In the genomic region with DNA sequence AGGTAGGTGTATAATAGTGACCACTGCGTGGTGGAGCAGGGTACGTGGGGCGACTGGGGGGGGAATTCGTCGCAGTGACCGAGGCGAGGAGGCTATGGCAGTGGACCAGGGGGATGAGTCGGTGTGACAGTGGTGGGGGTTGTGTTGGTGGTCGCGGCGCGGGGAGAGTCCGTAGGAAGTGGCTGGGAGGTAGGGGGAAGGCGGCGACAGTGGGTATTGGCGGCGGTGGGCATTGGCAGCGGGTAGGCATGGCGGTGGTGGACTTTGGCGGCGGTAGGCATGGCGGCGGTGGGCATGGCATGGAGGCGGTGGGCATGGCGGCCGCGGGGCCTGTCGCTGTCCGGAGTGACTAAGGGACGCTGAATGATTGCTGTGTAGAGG, we compare ENCODE assay signal across 9 cellular contexts. TPM values are rescaled to one million over a fixed set of nuclear protein-coding genes. Genes with fewer than 3 reads are reported as not detected.
A peak's percentile ranks its signal among the peaks of the same experiment; 100 is the strongest.
DNase-seq lines count a peak whose midpoint lies in the region; ATAC-seq, FAIRE-seq and TF ChIP-seq lines count a peak whose summit lies in the region.
"Had no signal": no experiment of that assay in that cellular context is flagged by ENCODE, and none has a peak within 500 bp of the region (broad histone marks: within the 10 kb centered on the region; RNA-seq: fewer than 3 reads in every experiment).

No MANE protein-coding gene starts in this region.

- no peaks in the 10 kb centered on the region for H3K27me3 ChIP-seq in CD8-positive, alpha-beta memory T cell (ENCODE audit: insufficient read depth, low read length, poor library complexity, severe bottlenecking)
- H3K27me3 ChIP-seq in HepG2 (ENCODE audit: control insufficient read depth in 1 of 2, insufficient read depth in 2 of 2, low read length in 2 of 2) = no peaks in the 10 kb centered on the region; a peak in 1 of 5 replicates
- no peaks in the 10 kb centered on the region for H3K27me3 ChIP-seq in stomach

- H3K27ac ChIP-seq in CD8-positive, alpha-beta memory T cell (ENCODE audit: low read depth, low read length) = peak overlapping the region; percentile 88
- peak overlapping the region; percentile 76 for H3K27ac ChIP-seq in HepG2 (ENCODE audit: extremely low read length, insufficient read depth, low read length)
- H3K27ac ChIP-seq in stomach = peak overlapping the region; percentile 85 to 96 (median 90)

- TF ChIP-seq CTCF in MCF 10A (IDR thresholded peaks at IDR 0.05; ENCODE audit: unreplicated experiment) = no peak
- no peak for TF ChIP-seq CTCF in HepG2 (CRISPR knock-in tag; IDR thresholded peaks at IDR 0.05)
- no peak for TF ChIP-seq CTCF in stomach (IDR thresholded peaks at IDR 0.05)

- peaks cover 29 to 44% (median 33%) of the 10 kb centered on the region in 3 donors for H3K4me1 Mint-ChIP-seq in CD8-positive, alpha-beta memory T cell
- H3K4me1 Mint-ChIP-seq in T-cell = peaks cover 6 to 27% (median 24%) of the 10 kb centered on the region in 3 donors
- no peaks in the 10 kb centered on the region for H3K4me1 Mint-ChIP-seq in MCF 10A (ENCODE audit: insufficient read depth, unreplicated experiment)

- peaks cover 0 to 5% (median 2%) of the 10 kb centered on the region in 5 donors for H3K9me3 Mint-ChIP-seq in CD8-positive, alpha-beta memory T cell
- peaks cover 3 to 12% (median 3%) of the 10 kb centered on the region in 3 donors for H3K9me3 Mint-ChIP-seq in T-cell
- H3K9me3 Mint-ChIP-seq in MCF 10A (ENCODE audit: unreplicated experiment) = no peaks in the 10 kb centered on the region

- in situ Hi-C loops in HepG2 (cut with HindIII; ENCODE audit: extremely low pct_ligation_motif_present, low pct_unique_long_range_greater_than_20kb) = no loop called here

- POLR2A ChIA-PET in CD8-positive, alpha-beta memory T cell (lab: Charles Lee) = interaction anchor here (1.0 kb wide), 1 partner anchor 484 kb away, joined by 3 read pairs; no protein-coding TSS in a partner anchor
- POLR2A ChIA-PET in T-cell (lab: Charles Lee) = interaction anchor here (0.6 kb wide), 4 partner anchors 11 to 495 kb away, joined by 3 to 12 read pairs (median 6); no protein-coding TSS in a partner anchor
- POLR2A ChIA-PET in MCF 10A (lab: Yijun Ruan, JAX) = interaction anchor here (0.7 kb wide), 1 partner anchor 35 kb away, joined by 3 read pairs; no protein-coding TSS in a partner anchor
- POLR2A ChIA-PET in HepG2 (lab: Yijun Ruan, JAX) = interaction anchor here (0.8 to 1.2 kb wide), 6 partner anchors 11 to 51 kb away, joined by 3 to 4 read pairs (median 4); no protein-coding TSS in a partner anchor

- 57% methylated on average over 30 of the region's 30 CpGs for WGBS in HepG2 (ENCODE audit: low lambda C conversion rate)
- WGBS in stomach, 5 donors = 34 to 64% (median 58%) methylated on average over 26 to 30 of the region's 30 CpGs

- ATAC-seq in T-cell (replicated peaks in 1 of 4) = peak; percentile 8 to 20 (median 11)
- peak; percentile 16 for ATAC-seq in HepG2
- ATAC-seq in GM18867 (IDR thresholded peaks at IDR 0.05; ENCODE audit: unreplicated experiment) = no peak
- ATAC-seq in GM21390 (IDR thresholded peaks at IDR 0.05; ENCODE audit: unreplicated experiment) = no peak
- ATAC-seq: HCT116 had no signal

- no TSS peak for BruUV-seq in MCF 10A (replicated peaks; lab: Mats Ljungman, UMichigan)
- BruUV-seq in HepG2 (replicated peaks; lab: Mats Ljungman, UMichigan) = no TSS peak

- H3K9ac ChIP-seq in HepG2 (ENCODE audit: insufficient read depth, low read depth, low read length) = peak overlapping the region; percentile 84

- H3K27me3 Mint-ChIP-seq in CD8-positive, alpha-beta memory T cell = peaks cover 2 to 4% of the 10 kb centered on the region in 2 donors
- H3K27me3 Mint-ChIP-seq in T-cell (peaks cover 0 to 2% of the 10 kb centered on the region in 2 donors), MCF 10A (ENCODE audit: insufficient read depth, unreplicated experiment) (no peaks in the 10 kb centered on the region)

- H3K4me3 Mint-ChIP-seq in CD8-positive, alpha-beta memory T cell = peak overlapping the region; percentile 92 to 99 (median 94)
- H3K4me3 Mint-ChIP-seq in T-cell (peak overlapping the region; percentile 92 to 94 (median 93)), MCF 10A (ENCODE audit: unreplicated experiment) (peak overlapping the region; percentile 94)

- peaks cover 13% of the 10 kb centered on the region; the same call in 1 of the 2 replicates for H4K20me1 ChIP-seq in HepG2 (ENCODE audit: insufficient read depth, low read length)

- H3K4me3 ChIP-seq in CD8-positive, alpha-beta memory T cell (ENCODE audit: low read length) = peak overlapping the region; percentile 87
- H3K4me3 ChIP-seq in HepG2 (replicated peaks in 1 of 3; ENCODE audit: insufficient read depth in 1 of 3, low read depth in 2 of 3, low read length in 3 of 3) (peak overlapping the region; percentile 82 to 96 (median 90)), stomach (peak overlapping the region; percentile 65 to 68 (median 66))

- H2AFZ ChIP-seq in HepG2 (ENCODE audit: low read length) = no peak overlapping the region

- CTCF ChIA-PET in CD8-positive, alpha-beta memory T cell (lab: Charles Lee) = no interaction called here
- CTCF ChIA-PET in T-cell (lab: Charles Lee) = no interaction called here
- CTCF ChIA-PET in MCF 10A (lab: Yijun Ruan, JAX) = no interaction called here
- CTCF ChIA-PET in HepG2 (lab: Yijun Ruan, JAX; ENCODE audit: low intra/inter-chr PET ratio, low total read pairs) = no interaction called here

- peaks cover 12% of the 10 kb centered on the region for H3K4me1 ChIP-seq in CD8-positive, alpha-beta memory T cell (ENCODE audit: insufficient read depth, low read length)
- peaks cover 38% of the 10 kb centered on the region for H3K4me1 ChIP-seq in HepG2 (ENCODE audit: insufficient read depth, low read length)
- H3K4me1 ChIP-seq in stomach = peaks cover 0 to 5% (median 2%) of the 10 kb centered on the region in 4 donors

- peaks cover 2 to 28% (median 3%) of the 10 kb centered on the region in 3 donors for H3K36me3 Mint-ChIP-seq in CD8-positive, alpha-beta memory T cell
- H3K36me3 Mint-ChIP-seq in T-cell (peaks cover 12% of the 10 kb centered on the region), MCF 10A (ENCODE audit: insufficient read depth, unreplicated experiment) (no peaks in the 10 kb centered on the region)

- H3K27ac Mint-ChIP-seq in CD8-positive, alpha-beta memory T cell = peak overlapping the region; percentile 92 to 98 (median 96)
- H3K27ac Mint-ChIP-seq in T-cell = peak overlapping the region; percentile 94 to 96
- H3K27ac Mint-ChIP-seq in MCF 10A (ENCODE audit: low read depth, unreplicated experiment) = peak overlapping the region; percentile 91

- no peaks in the 10 kb centered on the region for H3K36me3 ChIP-seq in CD8-positive, alpha-beta memory T cell (ENCODE audit: insufficient read depth, low read length)
- H3K36me3 ChIP-seq in HepG2 (replicated peaks in 1 of 2; ENCODE audit: control insufficient read depth in 1 of 2, insufficient read depth in 2 of 2, low read length in 2 of 2) (no peaks in the 10 kb centered on the region), stomach (peaks cover 0 to 10% (median 0%) of the 10 kb centered on the region in 4 donors)

- no peak for TF ChIP-seq POLR2A in HepG2 (IDR thresholded peaks at IDR 0.05; ENCODE audit: insufficient read depth in 1 of 2, low read depth in 2 of 2, low read length in 2 of 2)
- TF ChIP-seq POLR2A in stomach (IDR thresholded peaks at IDR 0.05) = no peak

- TF ChIP-seq RAD21 in HepG2 (CRISPR knock-in tag; IDR thresholded peaks at IDR 0.05) = no peak

- peak overlapping the region; percentile 75 for H3K4me2 ChIP-seq in HepG2 (ENCODE audit: low read depth, low read length)

- peaks cover 55% of the 10 kb centered on the region for H3K79me2 ChIP-seq in HepG2 (ENCODE audit: insufficient read depth, low read length)

- intact Hi-C loops in MCF 10A (cut with micrococcal nuclease) = loop anchor here (5.0 kb wide), 1 partner anchor 482 kb away; a partner anchor contains a TSS
- intact Hi-C loops in HepG2 (cut with micrococcal nuclease; ENCODE audit: unreplicated experiment) = loop anchor here (2.0 to 5.0 kb wide), 2 partner anchors 33 to 53 kb away; no protein-coding TSS in a partner anchor
- intact Hi-C loops in stomach (cut with DNase I; ENCODE audit: low total_unique reads) = no loop called here

- H3K9me3 ChIP-seq in CD8-positive, alpha-beta memory T cell (ENCODE audit: low read length) = no peaks in the 10 kb centered on the region
- peaks cover 37% of the 10 kb centered on the region for H3K9me3 ChIP-seq in HepG2 (ENCODE audit: low read length)
- peaks cover 0 to 37% (median 17%) of the 10 kb centered on the region in 4 donors for H3K9me3 ChIP-seq in stomach

- DNase-seq in CD8-positive, alpha-beta memory T cell = peak in 4 of 5 donors; percentile 2 to 54 (median 20)
- DNase-seq in T-cell (peak in 30 of 34 experiments; percentile 1 to 42 (median 14)), MCF 10A (ENCODE audit: unreplicated experiment) (no peak), HepG2 (ENCODE audit: low spot score) (no peak), stomach (no peak), cortex of kidney (lab: John Stamatoyannopoulos, UW) (no peak)

- no peak for FAIRE-seq in HepG2 (lab: Jason Lieb, UNC)

- no peak for TF ChIP-seq EP300 in HepG2 (IDR thresholded peaks at IDR 0.05; ENCODE audit: low read depth in 2 of 2, low read length in 2 of 2)
- no peak for TF ChIP-seq EP300 in HepG2 (CRISPR knock-in tag; IDR thresholded peaks at IDR 0.05; ENCODE audit: borderline replicate concordance)
- no peak for TF ChIP-seq EP300 in stomach (IDR thresholded peaks at IDR 0.05)

RNA-seq across cellular contexts. Expression of a gene that starts 0.8 kb away (rescaled TPM):
- total RNA-seq in CD8-positive, alpha-beta memory T cell = 10 to 100 TPM; 44.0 to 44.2 TPM
- 354 TPM for polyA plus RNA-seq in CD8-positive, alpha-beta memory T cell
- total RNA-seq in T-cell = 100 to 1,000 TPM; 111 to 124 (median 120) TPM
- total RNA-seq in MCF 10A (2022) = 86.5 and 101 TPM in 2 replicates
- total RNA-seq in HepG2 (2016; rRNA removed; fragmentation: Illumina TruSeq; extraction: Trizol) = 208 and 212 TPM in 2 replicates
- total RNA-seq in HepG2 (2016; cell fraction: cytosol; rRNA removed; fragmentation: Illumina TruSeq; extraction: Trizol; ENCODE audit: low read depth) = 102 and 134 TPM in 2 replicates
- 189 and 210 TPM in 2 replicates for total RNA-seq in HepG2 (2016; cell fraction: insoluble cytoplasmic fraction; rRNA removed; fragmentation: Illumina TruSeq; extraction: Trizol)
- total RNA-seq in HepG2 (2016; cell fraction: membrane; rRNA removed; fragmentation: Illumina TruSeq; extraction: Trizol) = 191 and 246 TPM in 2 replicates
- total RNA-seq in HepG2 (2016; cell fraction: nucleus; rRNA removed; fragmentation: Illumina TruSeq; extraction: Trizol) = 98.0 and 107 TPM in 2 replicates
- polyA plus RNA-seq in HepG2 (2011; rRNA removed) = 133 and 140 TPM in 2 replicates
- 149 and 162 TPM in 2 replicates for polyA plus RNA-seq in HepG2 (2011; cell fraction: cytosol; rRNA removed)
- polyA plus RNA-seq in HepG2 (2011; cell fraction: nucleus; rRNA removed) = 82.0 and 95.1 TPM in 2 replicates
- 126 and 133 TPM in 2 replicates for polyA plus RNA-seq in HepG2 (2012)
- polyA plus RNA-seq in HepG2 (2016; cell fraction: cytosol; fragmentation: Illumina TruSeq; extraction: Trizol; ENCODE audit: low read depth) = 114 and 153 TPM in 2 replicates
- polyA plus RNA-seq in HepG2 (2016; cell fraction: insoluble cytoplasmic fraction; fragmentation: Illumina TruSeq; extraction: Trizol; ENCODE audit: low read depth) = 172 and 194 TPM in 2 replicates
- polyA plus RNA-seq in HepG2 (2016; cell fraction: membrane; fragmentation: Illumina TruSeq; extraction: Trizol; ENCODE audit: low read depth) = 173 and 213 TPM in 2 replicates
- 136 and 145 TPM in 2 replicates for polyA plus RNA-seq in HepG2 (2016; cell fraction: nucleus; fragmentation: Illumina TruSeq; extraction: Trizol; ENCODE audit: insufficient read depth, low read depth)
- 0.49 and 125 TPM in 2 replicates for polyA minus RNA-seq in HepG2 (2011; rRNA and poly(A)+ RNA removed; ENCODE audit: low replicate concordance)
- 56.9 and 65.0 TPM in 2 replicates for polyA minus RNA-seq in HepG2 (2011; cell fraction: cytosol; rRNA and poly(A)+ RNA removed)
- 134 and 139 TPM in 2 replicates for polyA minus RNA-seq in HepG2 (2011; cell fraction: nucleus; rRNA and poly(A)+ RNA removed)
- 100 to 1,000 TPM in 2 of 5 donors, 10 to 100 TPM in 3; 57.4 to 233 (median 90.4) TPM for total RNA-seq in stomach
- 100 to 1,000 TPM in 1 of 3 donors, 10 to 100 TPM in 2; 86.9 to 113 (median 99.4) TPM for polyA plus RNA-seq in stomach

RNA-seq across cellular contexts. Expression of a gene that starts 0.8 kb away (rescaled TPM):
- 10 to 100 TPM in 1 of 2 experiments, 1 to 10 TPM in 1; 5.3 to 22.8 TPM for total RNA-seq in CD8-positive, alpha-beta memory T cell
- 67.2 TPM for polyA plus RNA-seq in CD8-positive, alpha-beta memory T cell
- total RNA-seq in T-cell (10 to 100 TPM; 15.6 to 42.8 (median 30.2) TPM), MCF 10A (2022) (35.6 and 36.7 TPM in 2 replicates), HepG2 (2016; rRNA removed; fragmentation: Illumina TruSeq; extraction: Trizol) (7.6 and 10.2 TPM in 2 replicates), stomach (10 to 100 TPM in 1 of 5 donors, 1 to 10 TPM in 2, not detected in 2; 2.7 to 29.2 (median 6.1) TPM)
- 1.5 and 2.2 TPM in 2 replicates for total RNA-seq in HepG2 (2016; cell fraction: cytosol; rRNA removed; fragmentation: Illumina TruSeq; extraction: Trizol; ENCODE audit: low read depth)
- total RNA-seq in HepG2 (2016; cell fraction: insoluble cytoplasmic fraction; rRNA removed; fragmentation: Illumina TruSeq; extraction: Trizol) = 8.7 and 13.6 TPM in 2 replicates
- 0.93 and 5.9 TPM in 2 replicates for total RNA-seq in HepG2 (2016; cell fraction: membrane; rRNA removed; fragmentation: Illumina TruSeq; extraction: Trizol)
- 19.5 and 20.4 TPM in 2 replicates for total RNA-seq in HepG2 (2016; cell fraction: nucleus; rRNA removed; fragmentation: Illumina TruSeq; extraction: Trizol)
- polyA plus RNA-seq in HepG2 (2011; rRNA removed) (2.1 and 2.4 TPM in 2 replicates), stomach (1 to 10 TPM in 2 of 3 donors, not detected in 1; 1.2 to 8.1 TPM)
- 1.6 and 3.5 TPM in 2 replicates for polyA plus RNA-seq in HepG2 (2011; cell fraction: cytosol; rRNA removed)
- polyA plus RNA-seq in HepG2 (2011; cell fraction: nucleus; rRNA removed) = 1.3 and 3.0 TPM in 2 replicates
- 71.6 and 98.2 TPM in 2 replicates for polyA plus RNA-seq in HepG2 (2012)
- 3.5 and 7.6 TPM in 2 replicates for polyA plus RNA-seq in HepG2 (2016; cell fraction: cytosol; fragmentation: Illumina TruSeq; extraction: Trizol; ENCODE audit: low read depth)
- polyA plus RNA-seq in HepG2 (2016; cell fraction: insoluble cytoplasmic fraction; fragmentation: Illumina TruSeq; extraction: Trizol; ENCODE audit: low read depth) = 11.7 and 15.8 TPM in 2 replicates
- polyA plus RNA-seq in HepG2 (2016; cell fraction: membrane; fragmentation: Illumina TruSeq; extraction: Trizol; ENCODE audit: low read depth) = 2.1 and 4.6 TPM in 2 replicates
- polyA plus RNA-seq in HepG2 (2016; cell fraction: nucleus; fragmentation: Illumina TruSeq; extraction: Trizol; ENCODE audit: insufficient read depth, low read depth) = 5.9 and 6.6 TPM in 2 replicates
- 5.2 TPM in 1 of 2 replicates, not detected in the other for polyA minus RNA-seq in HepG2 (2011; rRNA and poly(A)+ RNA removed; ENCODE audit: low replicate concordance)
- 5.1 and 8.9 TPM in 2 replicates for polyA minus RNA-seq in HepG2 (2011; cell fraction: cytosol; rRNA and poly(A)+ RNA removed)
- 46.2 and 51.5 TPM in 2 replicates for polyA minus RNA-seq in HepG2 (2011; cell fraction: nucleus; rRNA and poly(A)+ RNA removed)

Comparison
In these comparisons a context has a peak if more than half of its experiments do, and no peak if none do; other contexts are left out.
1. DNase-seq: peak in CD8-positive, alpha-beta memory T cell (4 of 5) and T-cell (30 of 34); none in MCF 10A (single experiment), HepG2 (single experiment), stomach (single experiment) and cortex of kidney (single experiment).
2. ATAC-seq: peak in T-cell (4 of 4) and HepG2 (single experiment); none in GM18867 (single experiment) and GM21390 (single experiment).
3. Peak in every context shown above with its lines, with median percentiles within 50 percentile points of each other: H3K27ac ChIP-seq, H3K4me3 ChIP-seq, H3K27ac Mint-ChIP-seq and H3K4me3 Mint-ChIP-seq.